In the genomic region with DNA sequence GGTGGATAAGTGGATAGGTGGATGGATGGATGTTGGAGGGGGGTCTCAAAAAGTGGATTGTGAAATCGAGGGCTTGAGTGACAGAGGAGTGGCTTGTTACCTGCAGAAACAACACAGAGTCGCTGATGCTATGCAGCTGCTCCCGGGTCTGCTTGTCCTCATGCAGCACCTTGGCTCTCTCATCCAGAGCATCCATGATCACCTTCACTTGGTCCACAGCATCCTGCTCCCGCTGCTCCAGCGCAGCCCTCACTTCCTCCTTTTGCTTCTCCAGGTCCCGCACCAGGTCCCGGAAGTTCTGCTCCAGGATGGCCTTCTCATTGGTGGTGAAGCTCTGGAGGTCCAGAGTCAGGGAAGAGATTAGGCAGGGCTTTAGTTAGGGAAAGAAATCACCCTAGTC, we compare ENCODE assay signal across 22 cellular contexts. TPM values are rescaled to one million over a fixed set of nuclear protein-coding genes. Genes with fewer than 3 reads are reported as not detected.
DNase-seq lines count a peak whose midpoint lies in the region; ATAC-seq, FAIRE-seq and TF ChIP-seq lines count a peak whose summit lies in the region.
"Had no signal": no experiment of that assay in that cellular context is flagged by ENCODE, and none has a peak within 500 bp of the region (broad histone marks: within the 10 kb centered on the region; RNA-seq: fewer than 3 reads in every experiment).

No MANE protein-coding gene starts in this region.

- TF ChIP-seq CTCF in K562 (IDR thresholded peaks at IDR 0.05 in 2 of 3, conservative IDR thresholded peaks at IDR 0.05 in 1 of 3; ENCODE audit: insufficient read depth in 2 of 3, low read depth in 1 of 3, low read length in 3 of 3) (no peak), epithelial cell of esophagus (IDR thresholded peaks at IDR 0.05; ENCODE audit: insufficient read depth, low read depth, low read length, missing control alignments) (no peak), prostate gland (IDR thresholded peaks at IDR 0.05) (no peak), vagina (IDR thresholded peaks at IDR 0.05) (no peak), PC-9 (conservative IDR thresholded peaks at IDR 0.05) (no peak), ovary (IDR thresholded peaks at IDR 0.05) (no peak)

- BruUV-seq in K562 (replicated peaks; lab: Mats Ljungman, UMichigan) (no TSS peak), PC-9 (replicated peaks; lab: Mats Ljungman, UMichigan) (no TSS peak)

- WGBS in K562 (ENCODE audit: insufficient coverage, low coverage, missing lambda C conversion rate), result 3% methylated on average over 7 of the region's 7 CpGs
- WGBS in prostate gland, result 88% methylated on average over 7 of the region's 7 CpGs
- 90 to 94% (median 91%) methylated on average over 7 of the region's 7 CpGs for WGBS in ovary, 3 donors

- no peak overlapping the region for H3K4me2 ChIP-seq in K562 (ENCODE audit: insufficient read depth, low read length)
- no peak overlapping the region for H3K4me2 ChIP-seq in PC-9
- H3K4me2 ChIP-seq: BLaER1 had no signal

- no peak overlapping the region for H3K9ac ChIP-seq in K562 (ENCODE audit: insufficient read depth in 1 of 2, low read depth in 2 of 2, low read length in 2 of 2)
- H3K9ac ChIP-seq: BLaER1 had no signal

- intact Hi-C loops in K562 (cut with micrococcal nuclease) (no loop called here), prostate gland (cut with DNase I) (no loop called here), vagina (cut with DNase I) (no loop called here), PC-9 (cut with micrococcal nuclease; ENCODE audit: unreplicated experiment) (loop anchor here (10.0 kb wide), 1 partner anchor 762 kb away; no protein-coding TSS in a partner anchor), ovary (cut with DNase I) (no loop called here)

- H3K4me3 ChIP-seq in K562 (no peak overlapping the region), epithelial cell of esophagus (ENCODE audit: low read length) (peak overlapping the region; percentile 47), prostate gland (no peak overlapping the region), vagina (no peak overlapping the region), PC-9 (no peak overlapping the region), ovary (no peak overlapping the region)
- H3K4me3 ChIP-seq: BLaER1, Peyer's patch had no signal

- no peaks in the 10 kb centered on the region for H3K9me3 ChIP-seq in K562 (replicated peaks; ENCODE audit: control insufficient read depth, insufficient read depth, low read depth, low read length)
- H3K9me3 ChIP-seq in prostate gland, result no peaks in the 10 kb centered on the region
- H3K9me3 ChIP-seq in vagina, result no peaks in the 10 kb centered on the region
- no peaks in the 10 kb centered on the region for H3K9me3 ChIP-seq in PC-9 (ENCODE audit: insufficient read depth, low read depth)
- no peaks in the 10 kb centered on the region for H3K9me3 ChIP-seq in ovary
- H3K9me3 ChIP-seq: BLaER1, Peyer's patch had no signal

- H2AFZ ChIP-seq in K562 (ENCODE audit: low read depth, low read length), result no peak overlapping the region
- H2AFZ ChIP-seq in PC-9, result no peak overlapping the region

- H3K79me2 ChIP-seq in K562 (ENCODE audit: control insufficient read depth, insufficient read depth, low read length) (no peaks in the 10 kb centered on the region), PC-9 (ENCODE audit: low read depth) (no peaks in the 10 kb centered on the region)

- peaks cover 23% of the 10 kb centered on the region; the same call in 1 of the 2 replicates for H4K20me1 ChIP-seq in K562 (replicated peaks; ENCODE audit: control insufficient read depth, insufficient read depth, low read length)
- no peaks in the 10 kb centered on the region for H4K20me1 ChIP-seq in PC-9 (ENCODE audit: insufficient read depth)
- H4K20me1 ChIP-seq: BLaER1 had no signal

- TF ChIP-seq RAD21 in K562 (CRISPR knock-in tag; conservative IDR thresholded peaks at IDR 0.05 in 1 of 2, IDR thresholded peaks at IDR 0.05 in 1 of 2), result no peak

- no peaks in the 10 kb centered on the region for H3K9me2 ChIP-seq in PC-9 (ENCODE audit: insufficient read depth)

- TF ChIP-seq EP300 in K562 (IDR thresholded peaks at IDR 0.05; ENCODE audit: low read length), result no peak
- no peak for TF ChIP-seq EP300 in ovary (IDR thresholded peaks at IDR 0.05)

- H3F3A ChIP-seq in PC-9 (ENCODE audit: insufficient read depth, low read depth), result peaks cover 31% of the 10 kb centered on the region

- peaks cover 10% of the 10 kb centered on the region for H3K9me1 ChIP-seq in K562 (ENCODE audit: control insufficient read depth, insufficient read depth, low read length)

- no peak for FAIRE-seq in K562 (lab: Jason Lieb, UNC)
- FAIRE-seq: H1 had no signal

- in situ Hi-C loops in K562 (cut with MboI), result no loop called here

- no peak for TF ChIP-seq POLR2A in K562 (conservative IDR thresholded peaks at IDR 0.05)
- TF ChIP-seq POLR2A in prostate gland (IDR thresholded peaks at IDR 0.05), result no peak
- TF ChIP-seq POLR2A in vagina (IDR thresholded peaks at IDR 0.05), result no peak
- TF ChIP-seq POLR2A in ovary (IDR thresholded peaks at IDR 0.05), result no peak

- CTCF ChIA-PET in K562 (lab: Yijun Ruan, JAX; ENCODE audit: low intra/inter-chr PET ratio), result no interaction called here
- CTCF ChIA-PET in PC-9 (lab: Charles Lee), result no interaction called here

- H3K36me3 ChIP-seq in K562 (ENCODE audit: control insufficient read depth, insufficient read depth, low read length) (no peaks in the 10 kb centered on the region), prostate gland (no peaks in the 10 kb centered on the region), vagina (peaks cover 0 to 14% of the 10 kb centered on the region in 2 donors), PC-9 (ENCODE audit: low read depth) (0 out of 2 replicates have a peak, but pooled peaks cover 9% of the 10 kb centered on the region), ovary (no peaks in the 10 kb centered on the region)
- H3K36me3 ChIP-seq: BLaER1, Peyer's patch had no signal

- no peak for ATAC-seq in K562
- ATAC-seq in GM18858 (IDR thresholded peaks at IDR 0.05; ENCODE audit: unreplicated experiment), result no peak
- ATAC-seq: HCT116 had no signal

- H3K27me3 ChIP-seq in K562 (ENCODE audit: control insufficient read depth in 2 of 2, insufficient read depth in 2 of 2, low read length in 2 of 2) (peaks cover 11 to 56% of the 10 kb centered on the region in 2 experiments; a peak in 4 of 5 replicates), prostate gland (replicated peaks; ENCODE audit: insufficient read depth) (no peaks in the 10 kb centered on the region), vagina (no peaks in the 10 kb centered on the region), PC-9 (ENCODE audit: insufficient read depth, low read depth) (no peaks in the 10 kb centered on the region), ovary (no peaks in the 10 kb centered on the region)
- H3K27me3 ChIP-seq: BLaER1, Peyer's patch had no signal

- H3K27ac ChIP-seq in K562 (ENCODE audit: extremely low read depth, low read depth, low read length) (no peak overlapping the region), prostate gland (peak overlapping the region; percentile 82 to 84), vagina (peak overlapping the region; percentile 89), PC-9 (no peak overlapping the region), ovary (no peak overlapping the region)
- H3K27ac ChIP-seq: BLaER1, Peyer's patch had no signal

- POLR2A ChIA-PET in K562 (lab: Yijun Ruan, JAX), result no interaction called here
- POLR2A ChIA-PET in PC-9 (lab: Charles Lee; ENCODE audit: unreplicated experiment), result no interaction called here

- DNase-seq in K562 (ENCODE audit: extremely low read depth in 1 of 4, low spot score in 3 of 4) (no peak), epithelial cell of esophagus (ENCODE audit: low read depth) (no peak), prostate gland (ENCODE audit: low spot score) (no peak), vagina (ENCODE audit: extremely low spot score in 2 of 2) (no peak), PC-9 (no peak), ovary (no peak)
- DNase-seq: CD4-positive, alpha-beta T cell; COR-L47; DMS79 treated with DMSO at 0.1 percent for 48 hours; MV-4-11; NCI-H1105 treated with DMSO at 0.1 percent for 48 hours; NCI-H2029 treated with DMSO at 0.1 percent for 48 hours; NCI-H2171; NCI-H345; NCI-H774; Peyer's patch; SHP77 had no signal

- H3K4me1 ChIP-seq in K562 (replicated peaks in 1 of 2; ENCODE audit: control insufficient read depth in 2 of 2, insufficient read depth in 2 of 2, low read length in 2 of 2) (peaks cover 12 to 21% of the 10 kb centered on the region in 2 experiments; a peak in 4 of 5 replicates), prostate gland (replicated peaks) (peaks cover 4% of the 10 kb centered on the region), vagina (peaks cover 68% of the 10 kb centered on the region), PC-9 (replicated peaks; ENCODE audit: insufficient read depth) (peaks cover 39% of the 10 kb centered on the region), ovary (ENCODE audit: insufficient read depth) (no peaks in the 10 kb centered on the region)

TF ChIP-seq in K562, 482 proteins besides CTCF, POLR2A, EP300 and RAD21 (continues in another document):
- no peak for TF ChIP-seq MAFG (tag; conservative IDR thresholded peaks at IDR 0.05)

RNA-seq across cellular contexts. Expression of a gene that starts 10.7 kb away (rescaled TPM):
- 0.21 TPM in 1 of 2 replicates, not detected in the other for total RNA-seq in K562 (2011; cell fraction: chromatin; rRNA removed; ENCODE audit: low replicate concordance)
- not detected in 2 replicates for total RNA-seq in K562 (2011; cell fraction: nucleolus; rRNA removed)
- 0.76 TPM in 1 of 2 replicates, not detected in the other for total RNA-seq in K562 (2011; cell fraction: nucleoplasm; rRNA removed)
- 0.16 TPM in 1 of 2 replicates, not detected in the other for total RNA-seq in K562 (2014; rRNA removed)
- 0.15 and 0.41 TPM in 2 replicates for total RNA-seq in K562 (2014; rRNA removed; fragmentation: Illumina TruSeq; extraction: Trizol)
- 0.19 TPM in 1 of 2 replicates, not detected in the other for total RNA-seq in K562 (2015; rRNA removed; fragmentation: Illumina TruSeq; extraction: Trizol)
- 0.31 and 1.4 TPM in 2 replicates for total RNA-seq in K562 (2021)
- 0.19 and 0.65 TPM in 2 replicates for polyA plus RNA-seq in K562 (2011; rRNA removed)
- polyA plus RNA-seq in K562 (2011; cell fraction: cytosol; rRNA removed), result 0.28 and 0.75 TPM in 2 replicates
- polyA plus RNA-seq in K562 (2011; cell fraction: nucleus; rRNA removed), result 0.34 TPM in 1 of 2 replicates, not detected in the other
- 0.39 and 0.87 TPM in 2 replicates for polyA plus RNA-seq in K562 (2012)
- polyA plus RNA-seq in K562 (2014; fragmentation: Illumina TruSeq; extraction: Trizol), result 0.74 and 0.75 TPM in 2 replicates
- polyA plus RNA-seq in K562 (2014; fragmentation: Nextera tagmentation; extraction: Ambion mirVana), result under 1 TPM; 0.41 to 0.42 TPM
- 0.08 and 0.93 TPM in 2 replicates for polyA plus RNA-seq in K562 (2014; rRNA removed)
- polyA minus RNA-seq in K562 (2011; rRNA and poly(A)+ RNA removed), result 0.36 and 0.63 TPM in 2 replicates
- 0.95 and 2.9 TPM in 2 replicates for polyA minus RNA-seq in K562 (2011; cell fraction: cytosol; rRNA and poly(A)+ RNA removed)
- polyA minus RNA-seq in K562 (2011; cell fraction: nucleus; rRNA and poly(A)+ RNA removed), result 0.22 and 0.27 TPM in 2 replicates
- 100 to 1,000 TPM in 1 of 2 donors, 10 to 100 TPM in 1; 73.7 to 126 TPM for total RNA-seq in prostate gland
- 729 TPM for total RNA-seq in vagina
- total RNA-seq in PC-9 (2021), result 208 and 293 TPM in 2 replicates
- 1 to 10 TPM in 6 of 7 donors, not detected in 1; 1.1 to 5.9 (median 1.6) TPM for total RNA-seq in ovary
- polyA plus RNA-seq in ovary, result 1 to 10 TPM in 1 of 2 donors, under 1 TPM in 1; 0.11 to 1.0 TPM
- total RNA-seq: CD4-positive, alpha-beta T cell; HT1080 had no signal

Comparison
In these comparisons a context has a peak if more than half of its experiments do, and no peak if none do; other contexts are left out.
1. H3K27ac ChIP-seq: peak in prostate gland (2 of 2) and vagina (single experiment); none in K562 (single experiment), PC-9 (single experiment) and ovary (0 of 2).
2. RNA of a gene that starts 10.7 kb away (total RNA-seq): 729 TPM in vagina (single experiment), 208 to 293 TPM in PC-9 and 73.7 to 126 TPM in prostate gland; 1.1 to 5.9 TPM in ovary and 0.15 to 1.4 TPM in K562; every median in the first group is over 10 times any median in the second.